ENCODE assay signal across 8 cellular contexts in genomic region chr6:30515967-30516753, GRCh38. TPM values are rescaled to one million over a fixed set of nuclear protein-coding genes. Genes with fewer than 3 reads are reported as not detected.
DNase-seq lines count a peak whose midpoint lies in the region; ATAC-seq and TF ChIP-seq lines count a peak whose summit lies in the region.

No MANE protein-coding gene starts in this region.

- WGBS in testis, 2 donors = 1 to 3% methylated on average over 32 of the region's 32 CpGs

- H3K27me3 ChIP-seq in SU-DHL-6 (ENCODE audit: low read length) (no peaks in the 10 kb centered on the region), osteoblast (ENCODE audit: insufficient read depth, low read length) (no peaks in the 10 kb centered on the region), testis (no peaks in the 10 kb centered on the region)

- peaks cover 22% of the 10 kb centered on the region for H3K36me3 Mint-ChIP-seq in activated naive CD8-positive, alpha-beta T cell treated with anti-CD3 and anti-CD28 coated beads, Interleukin-2, amount 50 U/mL, for 24 hours (ENCODE audit: low read depth)

- TF ChIP-seq EP300 in Ishikawa (IDR thresholded peaks at IDR 0.05; ENCODE audit: borderline replicate concordance) = peak; percentile 33; the same call in 1 of the 2 replicates

- no peak for TF ChIP-seq CTCF in SU-DHL-6 (IDR thresholded peaks at IDR 0.05; ENCODE audit: insufficient read depth, low read length, poor library complexity, severe bottlenecking)
- TF ChIP-seq CTCF in osteoblast (IDR thresholded peaks at IDR 0.05; ENCODE audit: extremely low read depth, low read depth, low read length) = no peak
- TF ChIP-seq CTCF in testis (IDR thresholded peaks at IDR 0.05) = no peak

- peak overlapping the region; percentile 55 for H3K4me3 ChIP-seq in SU-DHL-6 (ENCODE audit: insufficient read depth, low read length, poor library complexity, severe bottlenecking)
- peak overlapping the region; percentile 75 for H3K4me3 ChIP-seq in osteoblast (ENCODE audit: insufficient read depth, low read length)
- H3K4me3 ChIP-seq in testis = peak overlapping the region; percentile 49 to 60

- H3K27ac Mint-ChIP-seq in activated naive CD8-positive, alpha-beta T cell treated with anti-CD3 and anti-CD28 coated beads, Interleukin-2, amount 50 U/mL, for 24 hours = peak overlapping the region; percentile 96

- H3K4me1 Mint-ChIP-seq in activated naive CD8-positive, alpha-beta T cell treated with anti-CD3 and anti-CD28 coated beads, Interleukin-2, amount 50 U/mL, for 24 hours = peaks cover 69% of the 10 kb centered on the region

- H3K79me2 ChIP-seq in SU-DHL-6 (ENCODE audit: insufficient read depth, low read length) = no peaks in the 10 kb centered on the region
- H3K79me2 ChIP-seq in osteoblast (ENCODE audit: insufficient read depth, low read length) = no peaks in the 10 kb centered on the region

- peak; percentile 54 for DNase-seq in DMS153 treated with DMSO at 0.1 percent for 48 hours (lab: John Stamatoyannopoulos, UW; ENCODE audit: unreplicated experiment)
- peak; percentile 87 for DNase-seq in activated naive CD8-positive, alpha-beta T cell treated with anti-CD3 and anti-CD28 coated beads, Interleukin-2, amount 50 U/mL, for 24 hours
- peak; percentile 94 for DNase-seq in Right ventricle myocardium inferior (ENCODE audit: missing footprints)
- peak; percentile 94 for DNase-seq in osteoblast (ENCODE audit: insufficient read length, low spot score, missing footprints)
- peak; percentile 82 for DNase-seq in testis

- H4K20me1 ChIP-seq in SU-DHL-6 (ENCODE audit: low read depth, low read length) = no peaks in the 10 kb centered on the region
- H4K20me1 ChIP-seq in osteoblast (ENCODE audit: insufficient read depth, low read length) = no peaks in the 10 kb centered on the region

- peak; percentile 15 for TF ChIP-seq POLR2A in testis (IDR thresholded peaks at IDR 0.05)

- H2AFZ ChIP-seq in SU-DHL-6 (ENCODE audit: low read depth, low read length, severe bottlenecking) (peak overlapping the region; percentile 64), osteoblast (ENCODE audit: low read length) (peak overlapping the region; percentile 75)

- H3K4me2 ChIP-seq in SU-DHL-6 (ENCODE audit: low read depth, low read length, poor library complexity, severe bottlenecking) = peak overlapping the region; percentile 81
- peak overlapping the region; percentile 97 for H3K4me2 ChIP-seq in osteoblast (ENCODE audit: insufficient read depth, low read length)

- intact Hi-C loops in Right ventricle myocardium inferior (cut with DNase I) = no loop called here
- intact Hi-C loops in testis (cut with DNase I; ENCODE audit: low total_unique reads) = no loop called here

- no peaks in the 10 kb centered on the region for H3K36me3 ChIP-seq in SU-DHL-6 (ENCODE audit: low read length)
- no peaks in the 10 kb centered on the region for H3K36me3 ChIP-seq in osteoblast (ENCODE audit: insufficient read depth, low read length)
- no peaks in the 10 kb centered on the region for H3K36me3 ChIP-seq in testis (ENCODE audit: low read depth, missing control alignments)

- peaks cover 7% of the 10 kb centered on the region for H3K9me3 Mint-ChIP-seq in activated naive CD8-positive, alpha-beta T cell treated with anti-CD3 and anti-CD28 coated beads, Interleukin-2, amount 50 U/mL, for 24 hours

- H3K27ac ChIP-seq in SU-DHL-6 (ENCODE audit: low read depth, low read length) (peak overlapping the region; percentile 82), osteoblast (ENCODE audit: low read depth, low read length) (peak overlapping the region; percentile 83), testis (peak overlapping the region; percentile 32 to 60)

- H3F3A ChIP-seq in SU-DHL-6 (ENCODE audit: insufficient read depth) = peaks cover 40% of the 10 kb centered on the region

- TF ChIP-seq RAD21 in Ishikawa (IDR thresholded peaks at IDR 0.05; ENCODE audit: low read depth) = no peak

- peak overlapping the region; percentile 52 for H3K9ac ChIP-seq in SU-DHL-6 (ENCODE audit: low read length)

- H3K4me3 Mint-ChIP-seq in activated naive CD8-positive, alpha-beta T cell treated with anti-CD3 and anti-CD28 coated beads, Interleukin-2, amount 50 U/mL, for 24 hours = peak overlapping the region; percentile 82

- ATAC-seq in GM21528 (IDR thresholded peaks at IDR 0.05; ENCODE audit: low FRiP score, unreplicated experiment) = peak; percentile 71
- peak; percentile 92 for ATAC-seq in activated naive CD8-positive, alpha-beta T cell treated with anti-CD3 and anti-CD28 coated beads, Interleukin-2, amount 50 U/mL, for 24 hours
- peak; percentile 97 for ATAC-seq in Right ventricle myocardium inferior

- H3K9me2 ChIP-seq in SU-DHL-6 (replicated peaks; ENCODE audit: insufficient read depth, low read length) = no peaks in the 10 kb centered on the region

- H3K27me3 Mint-ChIP-seq in activated naive CD8-positive, alpha-beta T cell treated with anti-CD3 and anti-CD28 coated beads, Interleukin-2, amount 50 U/mL, for 24 hours = no peaks in the 10 kb centered on the region

- H3K4me1 ChIP-seq in osteoblast (ENCODE audit: insufficient read depth, low read length) = peaks cover 11% of the 10 kb centered on the region
- H3K4me1 ChIP-seq in testis = no peaks in the 10 kb centered on the region

- no peaks in the 10 kb centered on the region for H3K9me3 ChIP-seq in SU-DHL-6 (ENCODE audit: insufficient read depth, low read length)
- no peaks in the 10 kb centered on the region for H3K9me3 ChIP-seq in osteoblast (ENCODE audit: low read depth, low read length)
- no peaks in the 10 kb centered on the region for H3K9me3 ChIP-seq in testis

TF ChIP-seq in Ishikawa, 13 proteins besides CTCF, POLR2A, EP300 and RAD21:
- TF ChIP-seq ZBTB7A (IDR thresholded peaks at IDR 0.05; ENCODE audit: low read depth) (peak; percentile 74; the same call in 1 of the 2 replicates), TAF1 (IDR thresholded peaks at IDR 0.05; ENCODE audit: low read depth) (peak; percentile 44; the same call in 1 of the 2 replicates), YY1 (IDR thresholded peaks at IDR 0.05; ENCODE audit: low read depth) (0 out of 2 replicates have a peak, but pooled peaks have one; percentile 39), TCF12 (IDR thresholded peaks at IDR 0.05; ENCODE audit: low read depth) (peak; percentile 12; the same call in 1 of the 2 replicates), CREB1 (IDR thresholded peaks at IDR 0.05; ENCODE audit: low read depth) (no peak), NFIC (IDR thresholded peaks at IDR 0.05) (no peak), CEBPB (IDR thresholded peaks at IDR 0.05) (peak; percentile 99)

RNA-seq across cellular contexts. Expression of gene HLA-E, which starts 26.9 kb away (rescaled TPM):
- total RNA-seq in Right ventricle myocardium inferior (152 TPM), osteoblast (320 and 343 TPM in 2 replicates), testis (100 to 1,000 TPM in 1 of 2 donors, 10 to 100 TPM in 1; 90.2 to 145 TPM)
- polyA plus RNA-seq in testis (ENCODE audit: insufficient read depth, low read depth, low replicate concordance) = 253 TPM

RNA-seq across cellular contexts. Expression of gene GNL1, which starts 40.1 kb away (rescaled TPM):
- total RNA-seq in Right ventricle myocardium inferior (18.3 TPM), osteoblast (56.5 and 64.8 TPM in 2 replicates), testis (10 to 100 TPM; 68.7 to 72.8 TPM)
- polyA plus RNA-seq in testis (ENCODE audit: insufficient read depth, low read depth, low replicate concordance) = 205 TPM

RNA-seq across cellular contexts. Expression of gene PRR3, which starts 40.9 kb away (rescaled TPM):
- total RNA-seq in Right ventricle myocardium inferior (2.8 TPM), osteoblast (6.8 and 7.2 TPM in 2 replicates), testis (10 to 100 TPM; 11.2 to 22.9 TPM)
- polyA plus RNA-seq in testis (ENCODE audit: insufficient read depth, low read depth, low replicate concordance) = 11.0 TPM

RNA-seq across cellular contexts. Expression of gene ABCF1, which starts 55.1 kb away (rescaled TPM):
- 39.5 TPM for total RNA-seq in Right ventricle myocardium inferior
- 37.3 and 37.4 TPM in 2 replicates for total RNA-seq in osteoblast
- 10 to 100 TPM; 63.2 to 67.1 TPM for total RNA-seq in testis
- 104 TPM for polyA plus RNA-seq in testis (ENCODE audit: insufficient read depth, low read depth, low replicate concordance)

Comparison
In these comparisons a context has a peak if more than half of its experiments do, and no peak if none do; other contexts are left out.
1. Peak in every context shown above with its lines: DNase-seq, ATAC-seq, H3K4me3 ChIP-seq and H3K27ac ChIP-seq.